Comparison of ENCODE assay signal across 1 cellular context in the genomic region with DNA sequence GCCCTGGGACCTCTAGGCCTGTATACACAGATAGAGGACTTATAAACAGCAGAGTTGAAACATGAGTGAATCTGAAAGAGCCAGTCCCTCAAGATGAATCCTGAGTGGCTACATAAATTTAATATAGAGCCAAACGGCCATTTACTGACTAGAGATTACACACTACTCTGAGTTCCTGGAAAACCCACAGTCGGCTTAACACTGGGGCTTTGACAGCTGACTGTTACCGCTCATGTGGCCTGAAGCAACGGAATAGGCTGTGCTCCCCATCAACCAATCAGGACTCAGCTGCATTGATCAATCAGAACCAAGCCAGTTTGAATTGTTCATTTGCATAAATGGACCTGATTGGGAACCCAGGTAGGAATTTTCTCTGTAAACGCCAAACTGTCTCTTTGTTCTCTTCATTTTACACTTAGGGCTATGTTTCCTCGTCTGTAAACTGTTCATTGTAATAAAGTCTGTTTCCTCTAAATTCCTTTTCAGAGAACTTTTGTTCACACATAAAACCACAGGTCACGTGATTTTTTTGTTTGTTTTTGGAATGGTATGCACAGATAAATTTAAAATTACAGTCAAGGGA.
TF ChIP-seq lines count a peak whose summit lies in the region.

No MANE protein-coding gene starts in this region.

TF ChIP-seq in GM23338, 12 proteins besides CTCF, POLR2A, EP300 and RAD21 (continued from another document):
- no peak for TF ChIP-seq ZNF462 (CRISPR knock-in tag; IDR thresholded peaks at IDR 0.05)
- no peak for TF ChIP-seq NANOG (IDR thresholded peaks at IDR 0.05; ENCODE audit: borderline replicate concordance)
- TF ChIP-seq EZH2phosphoT487 (IDR thresholded peaks at IDR 0.05; ENCODE audit: unreplicated experiment): no peak
- no peak for TF ChIP-seq ETS1 (IDR thresholded peaks at IDR 0.05)
- no peak for TF ChIP-seq EZH2 (IDR thresholded peaks at IDR 0.05; ENCODE audit: low read depth, unreplicated experiment)
- no peak for TF ChIP-seq POLR2AphosphoS5 (IDR thresholded peaks at IDR 0.05; ENCODE audit: low read depth)
- TF ChIP-seq JUNB (IDR thresholded peaks at IDR 0.05; ENCODE audit: unreplicated experiment): no peak
- TF ChIP-seq ZNF331 (CRISPR knock-in tag; IDR thresholded peaks at IDR 0.05; ENCODE audit: low read depth): no peak
- TF ChIP-seq REST (IDR thresholded peaks at IDR 0.05; ENCODE audit: unreplicated experiment): no peak
- TF ChIP-seq CREB1 (CRISPR knock-in tag; IDR thresholded peaks at IDR 0.05; ENCODE audit: low read depth): no peak
- TF ChIP-seq ZNF114 (CRISPR knock-in tag; IDR thresholded peaks at IDR 0.05): no peak
TF ChIP-seq in GM23338: peak in this region for 0.
